In genomic region chr6:34425132-34425497, GRCh38 we compare ENCODE assay signal across 8 cellular contexts. TPM values are rescaled to one million over a fixed set of nuclear protein-coding genes. Genes with fewer than 3 reads are reported as not detected.
DNase-seq lines count a peak whose midpoint lies in the region; ATAC-seq, FAIRE-seq and TF ChIP-seq lines count a peak whose summit lies in the region.

No MANE protein-coding gene starts in this region.

- peak overlapping the region; percentile 96 to 99 (median 99) for H3K4me3 Mint-ChIP-seq in IgD-negative memory B cell

- peak overlapping the region; percentile 98 for H2AK5ac ChIP-seq in mesendoderm (ENCODE audit: low read length)

- DNase-seq in GM12878 (ENCODE audit: low read depth, low spot score): no peak
- no peak for DNase-seq in mesendoderm
- no peak for DNase-seq in hepatic stellate cell (ENCODE audit: low spot score)

- peaks cover 5% of the 10 kb centered on the region for H3K36me3 Mint-ChIP-seq in IgD-negative memory B cell

- TF ChIP-seq RAD21 in GM12878 (IDR thresholded peaks at IDR 0.05; ENCODE audit: insufficient read depth, low read depth, low read length): no peak

- H4K8ac ChIP-seq in mesendoderm (ENCODE audit: low read depth, low read length): no peak overlapping the region

- H3K4me3 ChIP-seq in ACC112 (ENCODE audit: low read depth, low read length) (peak overlapping the region; percentile 93), GM12878 (peak overlapping the region; percentile 96), mesendoderm (ENCODE audit: low read length) (peak overlapping the region; percentile 92)

- peaks cover 15% of the 10 kb centered on the region for H3K79me1 ChIP-seq in mesendoderm (ENCODE audit: low read length)

- no peak overlapping the region for H2BK120ac ChIP-seq in mesendoderm (ENCODE audit: low read depth, low read length)

- H3K4me2 ChIP-seq in GM12878 (ENCODE audit: control insufficient read depth, insufficient read depth) (peak overlapping the region; percentile 86), mesendoderm (ENCODE audit: low read length) (peak overlapping the region; percentile 97)

- peaks cover 0 to 2% (median 0%) of the 10 kb centered on the region in 3 donors for H3K9me3 Mint-ChIP-seq in IgD-negative memory B cell

- H3K9me3 ChIP-seq in GM12878 (replicated peaks; ENCODE audit: control insufficient read depth, insufficient read depth, low read length): no peaks in the 10 kb centered on the region; the same call in 2 of the 3 replicates

- no peaks in the 10 kb centered on the region for H4K20me1 ChIP-seq in GM12878 (ENCODE audit: control insufficient read depth, insufficient read depth)

- in situ Hi-C loops in GM12878 (cut with MboI): no loop called here

- no TSS peak for BruUV-seq in GM12878 (replicated peaks; lab: Mats Ljungman, UMichigan)

- H2BK15ac ChIP-seq in mesendoderm (replicated peaks; ENCODE audit: low read depth): no peak overlapping the region

- H2AFZ ChIP-seq in ACC112 (ENCODE audit: low read length, unreplicated experiment) (no peak overlapping the region), GM12878 (ENCODE audit: control insufficient read depth, low read depth, low read length) (no peak overlapping the region)

- H3K27ac ChIP-seq in ACC112 (ENCODE audit: low read depth, low read length) (peak overlapping the region; percentile 71), GM12878 (ENCODE audit: control insufficient read depth, insufficient read depth) (peak overlapping the region; percentile 96), mesendoderm (ENCODE audit: low read depth, low read length) (peak overlapping the region; percentile 67)

- H3K9ac ChIP-seq in GM12878 (ENCODE audit: control insufficient read depth, insufficient read depth, low read length): peak overlapping the region; percentile 100
- H3K9ac ChIP-seq in mesendoderm (ENCODE audit: low read length): peak overlapping the region; percentile 100

- peak overlapping the region; percentile 98 for H3K56ac ChIP-seq in mesendoderm (ENCODE audit: low read length)

- intact Hi-C loops in GM12878 (cut with micrococcal nuclease; ENCODE audit: unreplicated experiment): no loop called here

- SMC1A ChIA-PET in GM12878 (lab: Charles Lee; ENCODE audit: uncharacterized antibody, unreplicated experiment): interaction anchor here (0.6 to 4.6 kb wide), 6 partner anchors 10 to 261 kb away, joined by 3 to 39 read pairs (median 6); partner anchors contain the start of gene SMIM29

- POLR2A ChIA-PET in GM12878 (lab: Charles Lee): interaction anchor here (0.9 to 2.1 kb wide), 2 partner anchors 10 to 175 kb away, joined by 3 to 8 read pairs; no protein-coding TSS in a partner anchor

- peaks cover 21% of the 10 kb centered on the region for H3K4me1 ChIP-seq in ACC112 (ENCODE audit: control insufficient read depth, insufficient read depth, low read length, unreplicated experiment)
- H3K4me1 ChIP-seq in GM12878 (ENCODE audit: control insufficient read depth, insufficient read depth, low read length): peaks cover 6% of the 10 kb centered on the region; the same call in 1 of the 2 replicates
- peaks cover 4% of the 10 kb centered on the region for H3K4me1 ChIP-seq in mesendoderm (ENCODE audit: control insufficient read depth, low read depth, low read length)

- RAD21 ChIA-PET in GM12878 (lab: Charles Lee; ENCODE audit: unreplicated experiment): interaction anchor here (0.9 to 2.3 kb wide), 3 partner anchors 176 to 202 kb away, joined by 3 to 8 read pairs (median 6); partner anchors contain the start of genes HMGA1 and SMIM29

- TF ChIP-seq CTCF in GM12878 (IDR thresholded peaks at IDR 0.05 in 2 of 3, conservative IDR thresholded peaks at IDR 0.05 in 1 of 3; ENCODE audit: control insufficient read depth in 2 of 3, extremely low read depth in 1 of 3, insufficient read depth in 1 of 3, low read depth in 3 of 3, low read length in 3 of 3): no peak

- WGBS in GM12878 (ENCODE audit: insufficient coverage, insufficient replicate concordance, low lambda C conversion rate, missing lambda C conversion rate): under 1% methylated on average over 10 of the region's 10 CpGs
- no CpG with 5 or more reads among the region's 10 CpGs for WGBS in mesendoderm (ENCODE audit: extremely low coverage, insufficient coverage, low lambda C conversion rate)

- H3K18ac ChIP-seq in mesendoderm (ENCODE audit: low read length): peak overlapping the region; percentile 91

- peak; percentile 3; the same call in 2 of the 3 replicates for ATAC-seq in GM12878
- no peak for ATAC-seq in HG03135 (IDR thresholded peaks at IDR 0.05; ENCODE audit: unreplicated experiment)
- no peak for ATAC-seq in HG02840 (IDR thresholded peaks at IDR 0.05; ENCODE audit: low FRiP score, unreplicated experiment)
- ATAC-seq in GM21528 (IDR thresholded peaks at IDR 0.05; ENCODE audit: low FRiP score, unreplicated experiment): no peak

- no peak for FAIRE-seq in GM12878 (lab: Jason Lieb, UNC)

- H4K5ac ChIP-seq in mesendoderm (ENCODE audit: low read length): no peak overlapping the region

- H3K27me3 Mint-ChIP-seq in IgD-negative memory B cell: no peaks in the 10 kb centered on the region

- H3K4me1 Mint-ChIP-seq in IgD-negative memory B cell: peaks cover 17 to 26% (median 19%) of the 10 kb centered on the region in 3 donors

- no peak overlapping the region for H3K4ac ChIP-seq in mesendoderm (ENCODE audit: low read depth, low read length)

- TF ChIP-seq EP300 in GM12878 (IDR thresholded peaks at IDR 0.05; ENCODE audit: borderline replicate concordance in 1 of 2, control insufficient read depth in 1 of 2, low read depth in 2 of 2, low read length in 2 of 2): no peak

- H3K27ac Mint-ChIP-seq in IgD-negative memory B cell: peak overlapping the region; percentile 94 to 100 (median 99)

- CTCF ChIA-PET in GM12878 (lab: Yijun Ruan, JAX): interaction anchor here (1.0 to 3.4 kb wide), 3 partner anchors 10 to 261 kb away, joined by 3 to 35 read pairs (median 7); no protein-coding TSS in a partner anchor

- H3K23ac ChIP-seq in mesendoderm (ENCODE audit: low read length): peak overlapping the region; percentile 85

- H3K36me3 ChIP-seq in ACC112 (ENCODE audit: insufficient read depth, low read length) (peaks cover 47% of the 10 kb centered on the region), GM12878 (ENCODE audit: control insufficient read depth in 2 of 2, insufficient read depth in 2 of 2, low read length in 1 of 2) (peaks cover 3 to 22% of the 10 kb centered on the region in 2 experiments), mesendoderm (ENCODE audit: control insufficient read depth, insufficient read depth, low read length) (peaks cover 27% of the 10 kb centered on the region)

- peaks cover 50% of the 10 kb centered on the region for H3K79me2 ChIP-seq in ACC112 (ENCODE audit: control insufficient read depth, insufficient read depth, low read length, unreplicated experiment)
- peaks cover 46% of the 10 kb centered on the region for H3K79me2 ChIP-seq in GM12878 (ENCODE audit: control insufficient read depth, insufficient read depth, low read length)
- H3K79me2 ChIP-seq in mesendoderm (ENCODE audit: control insufficient read depth, insufficient read depth, low read length): peaks cover 32% of the 10 kb centered on the region

- no peak for TF ChIP-seq POLR2A in GM12878 (IDR thresholded peaks at IDR 0.05; ENCODE audit: low read depth, low read length)

- H2BK5ac ChIP-seq in mesendoderm (ENCODE audit: low read length): peak overlapping the region; percentile 91

- H3K27me3 ChIP-seq in ACC112 (ENCODE audit: insufficient read depth, low read length) (no peaks in the 10 kb centered on the region), GM12878 (replicated peaks in 1 of 2; ENCODE audit: control insufficient read depth in 2 of 2, insufficient read depth in 2 of 2, low read length in 1 of 2) (no peaks in the 10 kb centered on the region), mesendoderm (ENCODE audit: insufficient read depth, low read length, poor library complexity) (no peaks in the 10 kb centered on the region)

RNA-seq across cellular contexts. Expression of gene RPS10, which starts 0.8 kb away (rescaled TPM):
- polyA plus RNA-seq in IgD-negative memory B cell (2,052 TPM), GM12878 (2011; rRNA removed) (2,575 and 3,799 TPM in 2 replicates), GM12878 (2014; fragmentation: Illumina TruSeq; extraction: Trizol) (3,495 and 3,970 TPM in 2 replicates), GM12878 (2014; fragmentation: Nextera tagmentation; extraction: Ambion mirVana) (1,000 to 10,000 TPM; 2,067 to 2,394 TPM), GM12878 (2014; rRNA removed) (3,767 and 4,060 TPM in 2 replicates), GM12878 (2016; fragmentation: Nextera tagmentation; extraction: Ambion mirVana) (1,000 to 10,000 TPM; 1,546 to 1,554 TPM)
- total RNA-seq in GM12878 (2013; cell fraction: nucleolus; rRNA removed): 360 and 401 TPM in 2 replicates
- total RNA-seq in GM12878 (2014; rRNA removed) (3,265 and 3,625 TPM in 2 replicates), GM12878 (2014; rRNA removed; fragmentation: Illumina TruSeq; extraction: Trizol) (3,150 and 3,233 TPM in 2 replicates), GM12878 (2021) (2,325 and 2,481 TPM in 2 replicates)
- polyA plus RNA-seq in GM12878 (2011; ENCODE audit: low read depth): 8,423 TPM
- 6,646 and 9,086 TPM in 2 replicates for polyA plus RNA-seq in GM12878 (2011; cell fraction: cytosol; rRNA removed)
- polyA plus RNA-seq in GM12878 (2011; cell fraction: nucleus; rRNA removed): 1,492 and 1,706 TPM in 2 replicates
- 3,794 and 4,086 TPM in 2 replicates for polyA plus RNA-seq in GM12878 (2012)
- polyA minus RNA-seq in GM12878 (2011; rRNA and poly(A)+ RNA removed): 1,866 and 2,585 TPM in 2 replicates
- polyA minus RNA-seq in GM12878 (2011; cell fraction: cytosol; rRNA and poly(A)+ RNA removed): 439 and 466 TPM in 2 replicates
- polyA minus RNA-seq in GM12878 (2011; cell fraction: nucleus; rRNA and poly(A)+ RNA removed): 136 and 165 TPM in 2 replicates
- 2,316 TPM for polyA plus RNA-seq in mesendoderm (2013, experiment 1 of 2)
- polyA plus RNA-seq in mesendoderm (2013, experiment 2 of 2): 2,311 TPM

RNA-seq across cellular contexts. Expression of gene NUDT3, which starts 32.6 kb away (rescaled TPM):
- polyA plus RNA-seq in IgD-negative memory B cell (11.2 TPM), GM12878 (2011; rRNA removed) (17.9 and 20.9 TPM in 2 replicates), GM12878 (2014; fragmentation: Illumina TruSeq; extraction: Trizol) (28.5 and 34.7 TPM in 2 replicates), GM12878 (2014; fragmentation: Nextera tagmentation; extraction: Ambion mirVana) (10 to 100 TPM in 1 of 2 experiments, 1 to 10 TPM in 1; 2.4 to 23.6 TPM), GM12878 (2014; rRNA removed) (25.8 and 27.6 TPM in 2 replicates), GM12878 (2016; fragmentation: Nextera tagmentation; extraction: Ambion mirVana) (10 to 100 TPM; 13.8 to 14.2 TPM)
- 32.2 and 32.9 TPM in 2 replicates for total RNA-seq in GM12878 (2013; cell fraction: nucleolus; rRNA removed)
- total RNA-seq in GM12878 (2014; rRNA removed) (27.3 and 32.4 TPM in 2 replicates), GM12878 (2014; rRNA removed; fragmentation: Illumina TruSeq; extraction: Trizol) (32.1 and 32.3 TPM in 2 replicates), GM12878 (2021) (27.8 and 28.5 TPM in 2 replicates)
- 4.2 TPM for polyA plus RNA-seq in GM12878 (2011; ENCODE audit: low read depth)
- polyA plus RNA-seq in GM12878 (2011; cell fraction: cytosol; rRNA removed): 10.5 and 11.0 TPM in 2 replicates
- polyA plus RNA-seq in GM12878 (2011; cell fraction: nucleus; rRNA removed): 8.2 and 10.1 TPM in 2 replicates
- polyA plus RNA-seq in GM12878 (2012): 4.6 and 5.9 TPM in 2 replicates
- polyA minus RNA-seq in GM12878 (2011; rRNA and poly(A)+ RNA removed): 22.7 and 22.9 TPM in 2 replicates
- 8.3 and 10.4 TPM in 2 replicates for polyA minus RNA-seq in GM12878 (2011; cell fraction: cytosol; rRNA and poly(A)+ RNA removed)
- 3.4 and 5.5 TPM in 2 replicates for polyA minus RNA-seq in GM12878 (2011; cell fraction: nucleus; rRNA and poly(A)+ RNA removed)
- 18.4 TPM for polyA plus RNA-seq in mesendoderm (2013, experiment 1 of 2)
- 17.8 TPM for polyA plus RNA-seq in mesendoderm (2013, experiment 2 of 2)

RNA-seq across cellular contexts. Expression of gene PACSIN1, which starts 40.8 kb away (rescaled TPM):
- polyA plus RNA-seq in IgD-negative memory B cell (not detected), GM12878 (2011; rRNA removed) (6.9 and 7.5 TPM in 2 replicates), GM12878 (2014; fragmentation: Illumina TruSeq; extraction: Trizol) (3.3 and 4.8 TPM in 2 replicates), GM12878 (2014; fragmentation: Nextera tagmentation; extraction: Ambion mirVana) (under 1 TPM; 0.50 to 0.75 TPM), GM12878 (2014; rRNA removed) (6.8 and 6.9 TPM in 2 replicates), GM12878 (2016; fragmentation: Nextera tagmentation; extraction: Ambion mirVana) (1 to 10 TPM; 1.7 to 2.0 TPM)
- 2.1 and 3.9 TPM in 2 replicates for total RNA-seq in GM12878 (2013; cell fraction: nucleolus; rRNA removed)
- total RNA-seq in GM12878 (2014; rRNA removed) (3.6 and 5.1 TPM in 2 replicates), GM12878 (2014; rRNA removed; fragmentation: Illumina TruSeq; extraction: Trizol) (1.9 and 2.1 TPM in 2 replicates), GM12878 (2021) (8.9 and 9.4 TPM in 2 replicates)
- 0.25 TPM for polyA plus RNA-seq in GM12878 (2011; ENCODE audit: low read depth)
- polyA plus RNA-seq in GM12878 (2011; cell fraction: cytosol; rRNA removed): 9.0 and 10.1 TPM in 2 replicates
- polyA plus RNA-seq in GM12878 (2011; cell fraction: nucleus; rRNA removed): 22.5 and 29.3 TPM in 2 replicates
- polyA plus RNA-seq in GM12878 (2012): 1.2 and 1.4 TPM in 2 replicates
- 5.2 and 8.2 TPM in 2 replicates for polyA minus RNA-seq in GM12878 (2011; rRNA and poly(A)+ RNA removed)
- polyA minus RNA-seq in GM12878 (2011; cell fraction: cytosol; rRNA and poly(A)+ RNA removed): 4.1 and 5.1 TPM in 2 replicates
- polyA minus RNA-seq in GM12878 (2011; cell fraction: nucleus; rRNA and poly(A)+ RNA removed): 3.9 and 4.7 TPM in 2 replicates
- polyA plus RNA-seq in mesendoderm (2013, experiment 1 of 2): 4.6 TPM
- 4.7 TPM for polyA plus RNA-seq in mesendoderm (2013, experiment 2 of 2)
